11 cellular contexts compared by ENCODE assay signal in genomic region chr17:57424777-57425188, GRCh38.
A peak's percentile ranks its signal among the peaks of the same experiment; 100 is the strongest.
DNase-seq lines count a peak whose midpoint lies in the region; TF ChIP-seq lines count a peak whose summit lies in the region.
"Had no signal": no experiment of that assay in that cellular context is flagged by ENCODE, and none has a peak within 500 bp of the region (broad histone marks: within the 10 kb centered on the region; RNA-seq: fewer than 3 reads in every experiment).

No MANE protein-coding gene starts in this region.

- H3K4me1 ChIP-seq in Loucy (ENCODE audit: insufficient read depth, low read length, poor library complexity, severe bottlenecking) (peaks cover 87% of the 10 kb centered on the region), mucosa of rectum (ENCODE audit: control insufficient read depth in 2 of 2, insufficient read depth in 2 of 2, low read length in 2 of 2) (peaks cover 17 to 30% of the 10 kb centered on the region in 2 donors)

- H3K9ac ChIP-seq in Loucy (ENCODE audit: low read depth, low read length, poor library complexity, severe bottlenecking) (peak overlapping the region; percentile 68), mucosa of rectum (ENCODE audit: low read depth in 1 of 2, low read length in 2 of 2) (no peak overlapping the region)

- no peaks in the 10 kb centered on the region for H4K20me1 ChIP-seq in Loucy (ENCODE audit: insufficient read depth, low read length, poor library complexity, severe bottlenecking)

- no peak overlapping the region for H2AFZ ChIP-seq in Loucy (ENCODE audit: low read length)

- H3K4me3 ChIP-seq in Loucy (ENCODE audit: low read length, poor library complexity, severe bottlenecking) (peak overlapping the region; percentile 63), astrocyte of the spinal cord (ENCODE audit: low read depth, low read length) (no peak overlapping the region), mucosa of rectum (ENCODE audit: low read length in 2 of 2) (peak overlapping the region in 1 of 2 donors; percentile 26)

- no peaks in the 10 kb centered on the region for H3F3A ChIP-seq in Loucy (ENCODE audit: low read depth)

- TF ChIP-seq CTCF in Loucy (conservative IDR thresholded peaks at IDR 0.05; ENCODE audit: low read length) (no peak), astrocyte of the spinal cord (IDR thresholded peaks at IDR 0.05; ENCODE audit: low read depth, low read length) (no peak), GM20000 (IDR thresholded peaks at IDR 0.05; ENCODE audit: extremely low read depth, missing control alignments) (no peak)

- peak overlapping the region; percentile 79 to 85 for H3K27ac ChIP-seq in mucosa of rectum (ENCODE audit: low read depth in 2 of 2, low read length in 2 of 2)

- in situ Hi-C loops in astrocyte of the spinal cord (cut with HindIII; ENCODE audit: low sequenced_read_pairs), result no loop called here

- peak overlapping the region; percentile 68 for H3K4me2 ChIP-seq in Loucy (ENCODE audit: low read depth, low read length, poor library complexity, severe bottlenecking)

- no peaks in the 10 kb centered on the region for H3K27me3 ChIP-seq in Loucy (ENCODE audit: insufficient read depth, low read length, poor library complexity, severe bottlenecking)
- H3K27me3 ChIP-seq in mucosa of rectum (ENCODE audit: control insufficient read depth in 2 of 2, insufficient read depth in 2 of 2, low read length in 2 of 2), result no peaks in the 10 kb centered on the region

- no peaks in the 10 kb centered on the region for H3K9me3 ChIP-seq in Loucy (ENCODE audit: insufficient read depth, low read depth, low read length)
- H3K9me3 ChIP-seq in mucosa of rectum (ENCODE audit: control insufficient read depth in 2 of 2, low read length in 2 of 2), result no peaks in the 10 kb centered on the region

- DNase-seq in H4 (ENCODE audit: low spot score), result peak; percentile 71
- DNase-seq in astrocyte of the spinal cord (ENCODE audit: low read depth, low spot score), result peak; percentile 62
- DNase-seq in activated CD4-positive, alpha-beta T cell treated with anti-CD3 and anti-CD28 coated beads, Interleukin-2, amount 50 U/mL, for 1 hour, result no peak
- no peak for DNase-seq in NCI-H1092 (lab: John Stamatoyannopoulos, UW)
- no peak for DNase-seq in GM20000 (ENCODE audit: low spot score)
- no peak for DNase-seq in OCI-M1 (lab: John Stamatoyannopoulos, UW)
- DNase-seq: activated CD4-positive, alpha-beta memory T cell treated with anti-CD3 and anti-CD28 coated beads for 36 hours; erythroblast; MM.1S had no signal

- no peaks in the 10 kb centered on the region for H3K9me2 ChIP-seq in Loucy (replicated peaks; ENCODE audit: low read depth, low read length)

- peaks cover 36% of the 10 kb centered on the region; the same call in 1 of the 2 replicates for H3K36me3 ChIP-seq in Loucy (ENCODE audit: insufficient read depth, low read length)
- no peaks in the 10 kb centered on the region for H3K36me3 ChIP-seq in mucosa of rectum (ENCODE audit: control insufficient read depth in 2 of 2, insufficient read depth in 2 of 2, low read length in 2 of 2)

- H3K79me2 ChIP-seq in Loucy (ENCODE audit: insufficient read depth, low read length), result peaks cover 98% of the 10 kb centered on the region

Comparison
In these comparisons a context has a peak if more than half of its experiments do, and no peak if none do; other contexts are left out.
1. DNase-seq: peak in H4 (single experiment) and astrocyte of the spinal cord (single experiment); none in activated CD4-positive, alpha-beta T cell treated with anti-CD3 and anti-CD28 coated beads, Interleukin-2, amount 50 U/mL, for 1 hour (single experiment), NCI-H1092 (single experiment), GM20000 (single experiment) and OCI-M1 (single experiment).